Comparison of ENCODE assay signal across 1 cellular context in the genomic region with DNA sequence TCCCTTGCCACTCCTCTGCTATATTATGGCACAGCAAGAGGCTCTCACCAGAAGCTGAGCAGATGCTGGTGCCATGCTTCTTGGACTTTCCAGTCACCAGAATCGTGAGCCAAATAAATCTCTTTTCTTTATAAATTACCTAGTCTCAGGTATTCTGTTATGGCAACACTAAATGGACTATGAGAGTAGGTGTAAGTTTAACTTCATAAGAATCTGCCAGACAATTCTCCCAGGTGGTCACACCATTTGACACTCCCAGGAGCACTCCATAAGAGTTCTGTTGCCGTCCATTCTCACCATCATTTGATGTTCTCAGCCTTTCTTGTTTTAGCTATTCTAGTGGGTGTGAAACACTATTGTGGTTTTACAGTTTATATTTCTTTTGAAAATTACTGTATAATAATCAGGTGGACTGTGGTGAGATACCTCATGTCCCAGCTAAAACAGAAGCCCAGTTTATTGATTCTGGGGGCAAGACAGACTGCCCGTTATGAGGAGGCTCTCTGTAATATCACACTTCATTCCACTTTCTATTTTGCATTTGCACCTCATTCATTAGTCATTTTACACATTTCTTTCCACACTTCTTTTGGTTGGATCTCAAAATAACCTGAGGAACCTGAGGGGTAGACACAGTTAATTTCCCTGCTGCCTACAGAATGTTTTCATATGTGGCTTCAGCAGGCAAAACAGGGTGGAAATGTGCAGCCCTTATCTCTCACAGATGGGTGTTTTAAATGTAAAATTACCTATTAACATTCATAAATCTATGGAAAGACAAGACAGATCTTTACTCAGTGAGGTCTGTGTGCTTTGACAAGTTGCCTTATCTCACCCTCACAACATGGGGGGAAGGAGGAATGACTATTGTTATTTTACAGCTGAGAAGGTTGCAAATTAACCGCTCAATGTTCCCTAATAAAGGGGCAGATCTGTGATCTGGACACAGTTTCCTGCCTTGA.
TF ChIP-seq lines count a peak whose summit lies in the region.

No MANE protein-coding gene starts in this region.

TF ChIP-seq in K562, 482 proteins besides CTCF, POLR2A, EP300 and RAD21 (continued from another document):
- TF ChIP-seq, protein P1, sequence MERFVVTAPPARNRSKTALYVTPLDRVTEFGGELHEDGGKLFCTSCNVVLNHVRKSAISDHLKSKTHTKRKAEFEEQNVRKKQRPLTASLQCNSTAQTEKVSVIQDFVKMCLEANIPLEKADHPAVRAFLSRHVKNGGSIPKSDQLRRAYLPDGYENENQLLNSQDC (CRISPR knock-in tag; IDR thresholded peaks at IDR 0.05) = no peak
- TF ChIP-seq, protein P2, sequence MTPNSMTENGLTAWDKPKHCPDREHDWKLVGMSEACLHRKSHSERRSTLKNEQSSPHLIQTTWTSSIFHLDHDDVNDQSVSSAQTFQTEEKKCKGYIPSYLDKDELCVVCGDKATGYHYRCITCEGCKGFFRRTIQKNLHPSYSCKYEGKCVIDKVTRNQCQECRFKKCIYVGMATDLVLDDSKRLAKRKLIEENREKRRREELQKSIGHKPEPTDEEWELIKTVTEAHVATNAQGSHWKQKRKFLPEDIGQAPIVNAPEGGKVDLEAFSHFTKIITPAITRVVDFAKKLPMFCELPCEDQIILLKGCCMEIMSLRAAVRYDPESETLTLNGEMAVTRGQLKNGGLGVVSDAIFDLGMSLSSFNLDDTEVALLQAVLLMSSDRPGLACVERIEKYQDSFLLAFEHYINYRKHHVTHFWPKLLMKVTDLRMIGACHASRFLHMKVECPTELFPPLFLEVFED (CRISPR knock-in tag; conservative IDR thresholded peaks at IDR 0.05) = no peak
- TF ChIP-seq RBFOX2 (IDR thresholded peaks at IDR 0.05; ENCODE audit: low read depth, low read length) = no peak
- no peak for TF ChIP-seq ZFP36 (IDR thresholded peaks at IDR 0.05; ENCODE audit: low read depth, low read length, partially characterized antibody)
- no peak for TF ChIP-seq PHB (CRISPR knock-in tag; IDR thresholded peaks at IDR 0.05)
- TF ChIP-seq, protein P3, sequence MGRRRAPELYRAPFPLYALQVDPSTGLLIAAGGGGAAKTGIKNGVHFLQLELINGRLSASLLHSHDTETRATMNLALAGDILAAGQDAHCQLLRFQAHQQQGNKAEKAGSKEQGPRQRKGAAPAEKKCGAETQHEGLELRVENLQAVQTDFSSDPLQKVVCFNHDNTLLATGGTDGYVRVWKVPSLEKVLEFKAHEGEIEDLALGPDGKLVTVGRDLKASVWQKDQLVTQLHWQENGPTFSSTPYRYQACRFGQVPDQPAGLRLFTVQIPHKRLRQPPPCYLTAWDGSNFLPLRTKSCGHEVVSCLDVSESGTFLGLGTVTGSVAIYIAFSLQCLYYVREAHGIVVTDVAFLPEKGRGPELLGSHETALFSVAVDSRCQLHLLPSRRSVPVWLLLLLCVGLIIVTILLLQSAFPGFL (CRISPR knock-in tag; IDR thresholded peaks at IDR 0.05) = no peak
- TF ChIP-seq, protein P4, sequence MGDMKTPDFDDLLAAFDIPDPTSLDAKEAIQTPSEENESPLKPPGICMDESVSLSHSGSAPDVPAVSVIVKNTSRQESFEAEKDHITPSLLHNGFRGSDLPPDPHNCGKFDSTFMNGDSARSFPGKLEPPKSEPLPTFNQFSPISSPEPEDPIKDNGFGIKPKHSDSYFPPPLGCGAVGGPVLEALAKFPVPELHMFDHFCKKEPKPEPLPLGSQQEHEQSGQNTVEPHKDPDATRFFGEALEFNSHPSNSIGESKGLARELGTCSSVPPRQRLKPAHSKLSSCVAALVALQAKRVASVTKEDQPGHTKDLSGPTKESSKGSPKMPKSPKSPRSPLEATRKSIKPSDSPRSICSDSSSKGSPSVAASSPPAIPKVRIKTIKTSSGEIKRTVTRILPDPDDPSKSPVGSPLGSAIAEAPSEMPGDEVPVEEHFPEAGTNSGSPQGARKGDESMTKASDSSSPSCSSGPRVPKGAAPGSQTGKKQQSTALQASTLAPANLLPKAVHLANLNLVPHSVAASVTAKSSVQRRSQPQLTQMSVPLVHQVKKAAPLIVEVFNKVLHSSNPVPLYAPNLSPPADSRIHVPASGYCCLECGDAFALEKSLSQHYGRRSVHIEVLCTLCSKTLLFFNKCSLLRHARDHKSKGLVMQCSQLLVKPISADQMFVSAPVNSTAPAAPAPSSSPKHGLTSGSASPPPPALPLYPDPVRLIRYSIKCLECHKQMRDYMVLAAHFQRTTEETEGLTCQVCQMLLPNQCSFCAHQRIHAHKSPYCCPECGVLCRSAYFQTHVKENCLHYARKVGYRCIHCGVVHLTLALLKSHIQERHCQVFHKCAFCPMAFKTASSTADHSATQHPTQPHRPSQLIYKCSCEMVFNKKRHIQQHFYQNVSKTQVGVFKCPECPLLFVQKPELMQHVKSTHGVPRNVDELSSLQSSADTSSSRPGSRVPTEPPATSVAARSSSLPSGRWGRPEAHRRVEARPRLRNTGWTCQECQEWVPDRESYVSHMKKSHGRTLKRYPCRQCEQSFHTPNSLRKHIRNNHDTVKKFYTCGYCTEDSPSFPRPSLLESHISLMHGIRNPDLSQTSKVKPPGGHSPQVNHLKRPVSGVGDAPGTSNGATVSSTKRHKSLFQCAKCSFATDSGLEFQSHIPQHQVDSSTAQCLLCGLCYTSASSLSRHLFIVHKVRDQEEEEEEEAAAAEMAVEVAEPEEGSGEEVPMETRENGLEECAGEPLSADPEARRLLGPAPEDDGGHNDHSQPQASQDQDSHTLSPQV (IDR thresholded peaks at IDR 0.05) = peak; percentile 94
- TF ChIP-seq, protein P5, sequence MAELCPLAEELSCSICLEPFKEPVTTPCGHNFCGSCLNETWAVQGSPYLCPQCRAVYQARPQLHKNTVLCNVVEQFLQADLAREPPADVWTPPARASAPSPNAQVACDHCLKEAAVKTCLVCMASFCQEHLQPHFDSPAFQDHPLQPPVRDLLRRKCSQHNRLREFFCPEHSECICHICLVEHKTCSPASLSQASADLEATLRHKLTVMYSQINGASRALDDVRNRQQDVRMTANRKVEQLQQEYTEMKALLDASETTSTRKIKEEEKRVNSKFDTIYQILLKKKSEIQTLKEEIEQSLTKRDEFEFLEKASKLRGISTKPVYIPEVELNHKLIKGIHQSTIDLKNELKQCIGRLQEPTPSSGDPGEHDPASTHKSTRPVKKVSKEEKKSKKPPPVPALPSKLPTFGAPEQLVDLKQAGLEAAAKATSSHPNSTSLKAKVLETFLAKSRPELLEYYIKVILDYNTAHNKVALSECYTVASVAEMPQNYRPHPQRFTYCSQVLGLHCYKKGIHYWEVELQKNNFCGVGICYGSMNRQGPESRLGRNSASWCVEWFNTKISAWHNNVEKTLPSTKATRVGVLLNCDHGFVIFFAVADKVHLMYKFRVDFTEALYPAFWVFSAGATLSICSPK (IDR thresholded peaks at IDR 0.05; ENCODE audit: borderline replicate concordance) = no peak
- TF ChIP-seq RAD51 (IDR thresholded peaks at IDR 0.05; ENCODE audit: borderline replicate concordance, low read depth) = no peak
- TF ChIP-seq ZSCAN29 (IDR thresholded peaks at IDR 0.05) = no peak
- TF ChIP-seq, protein P6, sequence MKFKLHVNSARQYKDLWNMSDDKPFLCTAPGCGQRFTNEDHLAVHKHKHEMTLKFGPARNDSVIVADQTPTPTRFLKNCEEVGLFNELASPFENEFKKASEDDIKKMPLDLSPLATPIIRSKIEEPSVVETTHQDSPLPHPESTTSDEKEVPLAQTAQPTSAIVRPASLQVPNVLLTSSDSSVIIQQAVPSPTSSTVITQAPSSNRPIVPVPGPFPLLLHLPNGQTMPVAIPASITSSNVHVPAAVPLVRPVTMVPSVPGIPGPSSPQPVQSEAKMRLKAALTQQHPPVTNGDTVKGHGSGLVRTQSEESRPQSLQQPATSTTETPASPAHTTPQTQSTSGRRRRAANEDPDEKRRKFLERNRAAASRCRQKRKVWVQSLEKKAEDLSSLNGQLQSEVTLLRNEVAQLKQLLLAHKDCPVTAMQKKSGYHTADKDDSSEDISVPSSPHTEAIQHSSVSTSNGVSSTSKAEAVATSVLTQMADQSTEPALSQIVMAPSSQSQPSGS (CRISPR knock-in tag; IDR thresholded peaks at IDR 0.05) = no peak
- no peak for TF ChIP-seq NR1H2 (CRISPR knock-in tag; IDR thresholded peaks at IDR 0.05)
- peak; percentile 85; the same call in 1 of the 2 replicates for TF ChIP-seq PYGO2 (tag; IDR thresholded peaks at IDR 0.05)
- TF ChIP-seq, protein P7, sequence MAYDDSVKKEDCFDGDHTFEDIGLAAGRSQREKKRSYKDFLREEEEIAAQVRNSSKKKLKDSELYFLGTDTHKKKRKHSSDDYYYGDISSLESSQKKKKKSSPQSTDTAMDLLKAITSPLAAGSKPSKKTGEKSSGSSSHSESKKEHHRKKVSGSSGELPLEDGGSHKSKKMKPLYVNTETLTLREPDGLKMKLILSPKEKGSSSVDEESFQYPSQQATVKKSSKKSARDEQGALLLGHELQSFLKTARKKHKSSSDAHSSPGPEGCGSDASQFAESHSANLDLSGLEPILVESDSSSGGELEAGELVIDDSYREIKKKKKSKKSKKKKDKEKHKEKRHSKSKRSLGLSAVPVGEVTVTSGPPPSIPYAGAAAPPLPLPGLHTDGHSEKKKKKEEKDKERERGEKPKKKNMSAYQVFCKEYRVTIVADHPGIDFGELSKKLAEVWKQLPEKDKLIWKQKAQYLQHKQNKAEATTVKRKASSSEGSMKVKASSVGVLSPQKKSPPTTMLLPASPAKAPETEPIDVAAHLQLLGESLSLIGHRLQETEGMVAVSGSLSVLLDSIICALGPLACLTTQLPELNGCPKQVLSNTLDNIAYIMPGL (CRISPR knock-in tag; IDR thresholded peaks at IDR 0.05) = no peak
- no peak for TF ChIP-seq FOXK1 (CRISPR knock-in tag; IDR thresholded peaks at IDR 0.05; ENCODE audit: borderline replicate concordance)
- TF ChIP-seq CBFA2T2 (conservative IDR thresholded peaks at IDR 0.05) = peak; percentile 97
- TF ChIP-seq ZNF583 (CRISPR knock-in tag; IDR thresholded peaks at IDR 0.05) = no peak; the same call in none of the 2 replicates
- TF ChIP-seq, protein P8, sequence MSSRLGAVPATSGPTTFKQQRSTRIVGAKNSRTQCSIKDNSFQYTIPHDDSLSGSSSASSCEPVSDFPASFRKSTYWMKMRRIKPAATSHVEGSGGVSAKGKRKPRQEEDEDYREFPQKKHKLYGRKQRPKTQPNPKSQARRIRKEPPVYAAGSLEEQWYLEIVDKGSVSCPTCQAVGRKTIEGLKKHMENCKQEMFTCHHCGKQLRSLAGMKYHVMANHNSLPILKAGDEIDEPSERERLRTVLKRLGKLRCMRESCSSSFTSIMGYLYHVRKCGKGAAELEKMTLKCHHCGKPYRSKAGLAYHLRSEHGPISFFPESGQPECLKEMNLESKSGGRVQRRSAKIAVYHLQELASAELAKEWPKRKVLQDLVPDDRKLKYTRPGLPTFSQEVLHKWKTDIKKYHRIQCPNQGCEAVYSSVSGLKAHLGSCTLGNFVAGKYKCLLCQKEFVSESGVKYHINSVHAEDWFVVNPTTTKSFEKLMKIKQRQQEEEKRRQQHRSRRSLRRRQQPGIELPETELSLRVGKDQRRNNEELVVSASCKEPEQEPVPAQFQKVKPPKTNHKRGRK (tag; IDR thresholded peaks at IDR 0.05) = no peak
- peak; percentile 88 for TF ChIP-seq ATF7 (IDR thresholded peaks at IDR 0.05)
- no peak for TF ChIP-seq ZNF507 (tag; conservative IDR thresholded peaks at IDR 0.05)
- TF ChIP-seq WHSC1 (IDR thresholded peaks at IDR 0.05; ENCODE audit: low read length) = no peak
- TF ChIP-seq HNRNPH1 (optimal IDR thresholded peaks at IDR 0.05; ENCODE audit: low read depth, low read length) = no peak
